In the genomic region with DNA sequence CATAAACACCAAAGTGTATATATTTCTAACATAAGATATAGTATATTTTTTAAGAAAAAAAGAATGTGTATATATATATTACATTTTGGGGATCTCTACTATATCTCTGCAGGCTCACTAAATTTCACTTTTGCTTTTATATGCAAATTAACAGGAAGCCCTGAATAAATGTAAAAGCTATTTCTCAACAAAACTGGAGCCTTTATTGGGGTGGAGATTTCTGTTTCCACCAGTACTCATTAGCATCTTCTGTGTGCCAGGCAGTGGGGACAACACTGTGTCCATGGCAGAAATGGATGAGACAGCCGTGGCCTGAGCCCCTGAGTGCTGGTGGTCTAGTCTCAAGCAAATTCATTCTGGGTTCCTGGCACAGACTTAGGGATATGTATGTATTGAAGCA, we compare ENCODE assay signal across 25 cellular contexts. TPM values are rescaled to one million over a fixed set of nuclear protein-coding genes. Genes with fewer than 3 reads are reported as not detected.
A peak's percentile ranks its signal among the peaks of the same experiment; 100 is the strongest.
DNase-seq lines count a peak whose midpoint lies in the region; ATAC-seq, FAIRE-seq and TF ChIP-seq lines count a peak whose summit lies in the region.
"Had no signal": no experiment of that assay in that cellular context is flagged by ENCODE, and none has a peak within 500 bp of the region (broad histone marks: within the 10 kb centered on the region; RNA-seq: fewer than 3 reads in every experiment).

No MANE protein-coding gene starts in this region.

- TF ChIP-seq POLR2A in GM12891 (IDR thresholded peaks at IDR 0.05; ENCODE audit: low read depth, low read length) = no peak

- ATAC-seq in GM19328 (IDR thresholded peaks at IDR 0.05; ENCODE audit: unreplicated experiment) (peak; percentile 54), HG02884 (IDR thresholded peaks at IDR 0.05; ENCODE audit: unreplicated experiment) (peak; percentile 50), HG02759 (IDR thresholded peaks at IDR 0.05; ENCODE audit: unreplicated experiment) (no peak)
- ATAC-seq: activated naive CD4-positive, alpha-beta T cell treated with anti-CD3 and anti-CD28 coated beads, Interleukin-2, amount 50 U/mL, for 72 hours; activated T-cell treated with anti-CD3 and anti-CD28 coated beads, Interleukin-2, amount 50 U/mL, for 72 hours had no signal

- no peak overlapping the region for H3K9ac ChIP-seq in OCI-LY3 (ENCODE audit: low read length)

- no peaks in the 10 kb centered on the region for H3K79me2 ChIP-seq in OCI-LY3 (ENCODE audit: low read length)

- TF ChIP-seq CTCF in OCI-LY3 (IDR thresholded peaks at IDR 0.05; ENCODE audit: low read depth, low read length) = no peak

- H3K4me1 ChIP-seq in OCI-LY3 (ENCODE audit: low read length) = no peaks in the 10 kb centered on the region

- H3K4me3 ChIP-seq in OCI-LY3 (ENCODE audit: low read length) = 0 out of 2 replicates have a peak overlapping the region, but pooled peaks have one; percentile 5
- H3K4me3 ChIP-seq: coronary artery, MG63, thoracic aorta had no signal

- no peaks in the 10 kb centered on the region for H3K9me3 ChIP-seq in OCI-LY3 (ENCODE audit: insufficient read depth, low read length)
- H3K9me3 ChIP-seq: MG63, thoracic aorta had no signal

- no peak overlapping the region for H3K27ac ChIP-seq in OCI-LY3 (ENCODE audit: low read length)
- H3K27ac ChIP-seq: coronary artery, RWPE1, thoracic aorta had no signal

- peaks cover 27% of the 10 kb centered on the region for H3K27me3 ChIP-seq in OCI-LY3 (ENCODE audit: low read depth, low read length)

- peak; percentile 31 for FAIRE-seq in GM12891 (lab: Jason Lieb, UNC)
- FAIRE-seq: endothelial cell of umbilical vein, GM19239 had no signal

- H2AFZ ChIP-seq in OCI-LY3 (ENCODE audit: low read depth, low read length) = peak overlapping the region; percentile 22; the same call in 1 of the 2 replicates

- H3K4me2 ChIP-seq in OCI-LY3 (ENCODE audit: low read length) = peak overlapping the region; percentile 24

- no peak for DNase-seq in GM12891 (ENCODE audit: insufficient read length, low spot score)
- no peak for DNase-seq in inferior parietal cortex (ENCODE audit: extremely low spot score)
- no peak for DNase-seq in NCI-H1048 (lab: John Stamatoyannopoulos, UW)
- DNase-seq: activated CD4-positive, alpha-beta memory T cell treated with anti-CD3 and anti-CD28 coated beads for 36 hours; activated T-cell treated with anti-CD3 and anti-CD28 coated beads, Interleukin-2, amount 50 U/mL, for 72 hours; foreskin fibroblast; GF-D8; H7; kidney glomerular epithelial cell; MG63; NCI-H2081; NCI-H69; SW 1271 had no signal

- H4K20me1 ChIP-seq in OCI-LY3 (ENCODE audit: insufficient read depth, low read length) = no peaks in the 10 kb centered on the region

- no peaks in the 10 kb centered on the region for H3K36me3 ChIP-seq in OCI-LY3 (replicated peaks; ENCODE audit: low read depth, low read length)
- H3K36me3 ChIP-seq: MG63, thoracic aorta had no signal

TF ChIP-seq in GM12891, 5 proteins besides CTCF, POLR2A, EP300 and RAD21:
- no peak for TF ChIP-seq TAF1 (IDR thresholded peaks at IDR 0.05; ENCODE audit: low read depth, low read length)
TF ChIP-seq in GM12891: peak in this region for 0.

RNA-seq across cellular contexts. Expression of a gene that starts 41.3 kb away (rescaled TPM):
- not detected for polyA plus RNA-seq in GM12891 (2012; ENCODE audit: low read depth, missing spikeins)
- polyA plus RNA-seq: BJ, endothelial cell of umbilical vein, neural cell had no signal
